8 cellular contexts compared by ENCODE assay signal in genomic region chr15:80778964-80779657, GRCh38.
A peak's percentile ranks its signal among the peaks of the same experiment; 100 is the strongest.
DNase-seq lines count a peak whose midpoint lies in the region; ATAC-seq lines count a peak whose summit lies in the region.

A gene with protein sequence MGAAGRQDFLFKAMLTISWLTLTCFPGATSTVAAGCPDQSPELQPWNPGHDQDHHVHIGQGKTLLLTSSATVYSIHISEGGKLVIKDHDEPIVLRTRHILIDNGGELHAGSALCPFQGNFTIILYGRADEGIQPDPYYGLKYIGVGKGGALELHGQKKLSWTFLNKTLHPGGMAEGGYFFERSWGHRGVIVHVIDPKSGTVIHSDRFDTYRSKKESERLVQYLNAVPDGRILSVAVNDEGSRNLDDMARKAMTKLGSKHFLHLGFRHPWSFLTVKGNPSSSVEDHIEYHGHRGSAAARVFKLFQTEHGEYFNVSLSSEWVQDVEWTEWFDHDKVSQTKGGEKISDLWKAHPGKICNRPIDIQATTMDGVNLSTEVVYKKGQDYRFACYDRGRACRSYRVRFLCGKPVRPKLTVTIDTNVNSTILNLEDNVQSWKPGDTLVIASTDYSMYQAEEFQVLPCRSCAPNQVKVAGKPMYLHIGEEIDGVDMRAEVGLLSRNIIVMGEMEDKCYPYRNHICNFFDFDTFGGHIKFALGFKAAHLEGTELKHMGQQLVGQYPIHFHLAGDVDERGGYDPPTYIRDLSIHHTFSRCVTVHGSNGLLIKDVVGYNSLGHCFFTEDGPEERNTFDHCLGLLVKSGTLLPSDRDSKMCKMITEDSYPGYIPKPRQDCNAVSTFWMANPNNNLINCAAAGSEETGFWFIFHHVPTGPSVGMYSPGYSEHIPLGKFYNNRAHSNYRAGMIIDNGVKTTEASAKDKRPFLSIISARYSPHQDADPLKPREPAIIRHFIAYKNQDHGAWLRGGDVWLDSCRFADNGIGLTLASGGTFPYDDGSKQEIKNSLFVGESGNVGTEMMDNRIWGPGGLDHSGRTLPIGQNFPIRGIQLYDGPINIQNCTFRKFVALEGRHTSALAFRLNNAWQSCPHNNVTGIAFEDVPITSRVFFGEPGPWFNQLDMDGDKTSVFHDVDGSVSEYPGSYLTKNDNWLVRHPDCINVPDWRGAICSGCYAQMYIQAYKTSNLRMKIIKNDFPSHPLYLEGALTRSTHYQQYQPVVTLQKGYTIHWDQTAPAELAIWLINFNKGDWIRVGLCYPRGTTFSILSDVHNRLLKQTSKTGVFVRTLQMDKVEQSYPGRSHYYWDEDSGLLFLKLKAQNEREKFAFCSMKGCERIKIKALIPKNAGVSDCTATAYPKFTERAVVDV (N-terminal part only) (plus strand): TSS chr15:80779370. CDS start chr15:80873880, 94,510 bp downstream.

- H3K27ac ChIP-seq in muscle layer of duodenum (ENCODE audit: low read length), result no peak within 1 kb of the TSS

- DNase-seq in AG08396 (ENCODE audit: low spot score) (peak; percentile 92), GM19238 (ENCODE audit: insufficient read length, low spot score) (peak; percentile 19), NCI-H446 (lab: John Stamatoyannopoulos, UW) (peak; percentile 50 to 93), fibroblast of gingiva (ENCODE audit: low read depth) (peak; percentile 77)
- peak; percentile 87 for DNase-seq in activated CD8-positive, alpha-beta memory T cell treated with anti-CD3 and anti-CD28 coated beads, Interleukin-2, amount 50 U/mL, for 48 hours
- peak; percentile 73 to 74 for DNase-seq in stimulated activated naive CD8-positive, alpha-beta T cell treated with anti-CD3 and anti-CD28 coated beads, Interleukin-15, amount 100 ng/mL, for 72 hours

- no peaks in the 10 kb centered on the region for H3K36me3 ChIP-seq in muscle layer of duodenum (ENCODE audit: control insufficient read depth in 1 of 2, insufficient read depth in 2 of 2, low read length in 2 of 2)

- no peaks in the 10 kb centered on the region for H3K9me3 Mint-ChIP-seq in stimulated activated naive CD8-positive, alpha-beta T cell treated with anti-CD3 and anti-CD28 coated beads, Interleukin-15, amount 100 ng/mL, for 72 hours

- peaks cover 23% of the 10 kb centered on the region for H3K4me1 Mint-ChIP-seq in stimulated activated naive CD8-positive, alpha-beta T cell treated with anti-CD3 and anti-CD28 coated beads, Interleukin-15, amount 100 ng/mL, for 72 hours

- H3K9me3 ChIP-seq in muscle layer of duodenum (ENCODE audit: control insufficient read depth in 1 of 2, low read length in 2 of 2), result no peaks in the 10 kb centered on the region

- ATAC-seq in stimulated activated naive CD8-positive, alpha-beta T cell treated with anti-CD3 and anti-CD28 coated beads, Interleukin-15, amount 100 ng/mL, for 72 hours, result peak; percentile 91
- ATAC-seq in GM18519 (IDR thresholded peaks at IDR 0.05; ENCODE audit: low FRiP score, unreplicated experiment), result no peak

- peaks cover 75% of the 10 kb centered on the region for H3K27me3 Mint-ChIP-seq in stimulated activated naive CD8-positive, alpha-beta T cell treated with anti-CD3 and anti-CD28 coated beads, Interleukin-15, amount 100 ng/mL, for 72 hours

- no peak within 1 kb of the TSS for H3K27ac Mint-ChIP-seq in stimulated activated naive CD8-positive, alpha-beta T cell treated with anti-CD3 and anti-CD28 coated beads, Interleukin-15, amount 100 ng/mL, for 72 hours

- H3K27me3 ChIP-seq in muscle layer of duodenum (ENCODE audit: low read depth, low read length), result peaks cover 7% of the 10 kb centered on the region

- peak within 1 kb of the TSS; percentile 63 to 77 for H3K4me3 Mint-ChIP-seq in stimulated activated naive CD8-positive, alpha-beta T cell treated with anti-CD3 and anti-CD28 coated beads, Interleukin-15, amount 100 ng/mL, for 72 hours

- H3K4me3 ChIP-seq in muscle layer of duodenum (ENCODE audit: low read depth in 1 of 2, low read length in 2 of 2), result peak within 1 kb of the TSS; percentile 51 to 71

- peaks cover 0 to 36% of the 10 kb centered on the region in 2 donors for H3K4me1 ChIP-seq in muscle layer of duodenum (ENCODE audit: control insufficient read depth in 1 of 2, insufficient read depth in 2 of 2, low read length in 2 of 2)

Comparison
In these comparisons a context has a peak if more than half of its experiments do, and no peak if none do; other contexts are left out.
1. DNase-seq: peak in every context shown above with its lines; median percentile 92 in AG08396; 87 in activated CD8-positive, alpha-beta memory T cell treated with anti-CD3 and anti-CD28 coated beads, Interleukin-2, amount 50 U/mL, for 48 hours; 77 in fibroblast of gingiva; 74 in stimulated activated naive CD8-positive, alpha-beta T cell treated with anti-CD3 and anti-CD28 coated beads, Interleukin-15, amount 100 ng/mL, for 72 hours; 72 in NCI-H446; 19 in GM19238.